In the genomic region with DNA sequence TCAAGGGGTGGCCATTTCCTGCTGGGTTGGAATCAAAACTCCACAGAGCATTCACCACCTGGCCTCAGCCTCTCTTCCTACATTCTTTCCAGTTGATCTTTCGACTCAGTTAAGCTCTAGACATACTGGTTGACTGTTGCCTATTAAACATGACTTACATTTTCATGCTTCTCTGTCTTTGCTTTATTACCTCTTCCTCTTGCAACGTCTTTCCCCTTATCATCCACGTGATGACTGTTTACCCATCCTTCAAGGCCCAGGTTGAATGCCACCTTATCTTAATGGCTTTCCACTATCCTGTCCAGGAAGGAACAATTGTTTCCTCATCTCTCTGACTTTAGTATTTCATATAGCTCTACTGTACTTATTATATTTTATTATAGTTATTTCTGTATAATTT, we compare ENCODE assay signal across 21 cellular contexts. TPM values are rescaled to one million over a fixed set of nuclear protein-coding genes. Genes with fewer than 3 reads are reported as not detected.
DNase-seq lines count a peak whose midpoint lies in the region; ATAC-seq, FAIRE-seq and TF ChIP-seq lines count a peak whose summit lies in the region.
"Had no signal": no experiment of that assay in that cellular context is flagged by ENCODE, and none has a peak within 500 bp of the region (broad histone marks: within the 10 kb centered on the region; RNA-seq: fewer than 3 reads in every experiment).

No MANE protein-coding gene starts in this region.

- H3K4me3 ChIP-seq in hepatocyte, result no peak overlapping the region
- no peak overlapping the region for H3K4me3 ChIP-seq in mucosa of descending colon
- no peak overlapping the region for H3K4me3 ChIP-seq in uterus
- no peak overlapping the region for H3K4me3 ChIP-seq in gastrocnemius medialis

- H3K4me2 ChIP-seq in hepatocyte, result no peak overlapping the region

- no peaks in the 10 kb centered on the region for H3K79me2 ChIP-seq in hepatocyte

- peaks cover 2% of the 10 kb centered on the region for H4K20me1 ChIP-seq in hepatocyte (ENCODE audit: insufficient read depth, poor library complexity, severe bottlenecking)

- TF ChIP-seq POLR2A in uterus (IDR thresholded peaks at IDR 0.05) (no peak), gastrocnemius medialis (IDR thresholded peaks at IDR 0.05) (no peak)

- FAIRE-seq in HTR-8/SVneo (lab: Jason Lieb, UNC), result peak; percentile 90
- FAIRE-seq: A204.1, G401.6, GM12891 had no signal

- no peak for TF ChIP-seq CTCF in hepatocyte (IDR thresholded peaks at IDR 0.05; ENCODE audit: poor library complexity)
- no peak for TF ChIP-seq CTCF in mucosa of descending colon (IDR thresholded peaks at IDR 0.05)
- TF ChIP-seq CTCF in uterus (IDR thresholded peaks at IDR 0.05), result no peak
- TF ChIP-seq CTCF in gastrocnemius medialis (IDR thresholded peaks at IDR 0.05 in 4 of 5, conservative IDR thresholded peaks at IDR 0.05 in 1 of 5), result no peak

- H3K4me1 ChIP-seq in hepatocyte (ENCODE audit: insufficient read depth), result peaks cover 6% of the 10 kb centered on the region
- peaks cover 6% of the 10 kb centered on the region for H3K4me1 ChIP-seq in mucosa of descending colon (ENCODE audit: low read depth)
- no peaks in the 10 kb centered on the region for H3K4me1 ChIP-seq in uterus
- H3K4me1 ChIP-seq in gastrocnemius medialis, result no peaks in the 10 kb centered on the region
- H3K4me1 ChIP-seq: BE2C had no signal

- DNase-seq in HTR-8/SVneo (ENCODE audit: insufficient read length, low spot score) (no peak), amniotic epithelial cell (ENCODE audit: low read depth) (peak; percentile 58), hepatocyte (ENCODE audit: low spot score) (peak; percentile 49), mucosa of descending colon (peak in 1 of 3 donors; percentile 22), uterus (no peak), left cardiac atrium (no peak), gastrocnemius medialis (no peak), occipital lobe (lab: John Stamatoyannopoulos, UW) (no peak)
- DNase-seq: ACHN; BE2C; C1 segment of cervical spinal cord; CD4-positive, CD25-positive, alpha-beta regulatory T cell; CD8-positive, alpha-beta memory T cell; COR-L47; GOT3; H7; HFFc6 had no signal

- 53% methylated on average over 3 of the region's 3 CpGs for whole genome bisulfite sequencing in hepatocyte (ENCODE audit: low lambda C conversion rate, missing lambda C conversion rate)

- ATAC-seq in mucosa of descending colon (peak; percentile 97), left cardiac atrium (no peak), gastrocnemius medialis (no peak)
- ATAC-seq: HCT116 had no signal

- H3K9me3 ChIP-seq in hepatocyte (ENCODE audit: low read depth), result no peaks in the 10 kb centered on the region
- H3K9me3 ChIP-seq in mucosa of descending colon, result no peaks in the 10 kb centered on the region
- H3K9me3 ChIP-seq in uterus, result no peaks in the 10 kb centered on the region
- H3K9me3 ChIP-seq in gastrocnemius medialis, result no peaks in the 10 kb centered on the region
- H3K9me3 ChIP-seq: BE2C had no signal

- H3K9me2 ChIP-seq in hepatocyte (replicated peaks; ENCODE audit: insufficient read depth), result no peaks in the 10 kb centered on the region

- peak overlapping the region; percentile 43 for H2AFZ ChIP-seq in hepatocyte

- no peaks in the 10 kb centered on the region for H3K27me3 ChIP-seq in hepatocyte
- H3K27me3 ChIP-seq in uterus, result no peaks in the 10 kb centered on the region
- no peaks in the 10 kb centered on the region for H3K27me3 ChIP-seq in gastrocnemius medialis
- H3K27me3 ChIP-seq: BE2C had no signal

- H3K36me3 ChIP-seq in hepatocyte (replicated peaks; ENCODE audit: insufficient read depth, low read depth) (no peaks in the 10 kb centered on the region), mucosa of descending colon (ENCODE audit: low read depth) (no peaks in the 10 kb centered on the region), uterus (no peaks in the 10 kb centered on the region), gastrocnemius medialis (no peaks in the 10 kb centered on the region)
- H3K36me3 ChIP-seq: BE2C had no signal

- H3K27ac ChIP-seq in hepatocyte (peak overlapping the region; percentile 93), uterus (no peak overlapping the region), gastrocnemius medialis (no peak overlapping the region)

- intact Hi-C loops in mucosa of descending colon (cut with DNase I, micrococcal nuclease) (no loop called here), uterus (cut with DNase I; ENCODE audit: low total_unique reads) (no loop called here), left cardiac atrium (cut with DNase I) (no loop called here), gastrocnemius medialis (cut with DNase I; ENCODE audit: low total_unique reads) (no loop called here)

- in situ Hi-C loops in gastrocnemius medialis (cut with MboI; ENCODE audit: low sequenced_read_pairs in 4 of 4), result no loop called here

RNA-seq across cellular contexts. Expression of a gene that starts 24.4 kb away (rescaled TPM):
- total RNA-seq in hepatocyte, result not detected in 2 replicates
- not detected in 2 replicates for polyA plus RNA-seq in hepatocyte
- 1 to 10 TPM in 1 of 3 donors, under 1 TPM in 2; 0.09 to 1.6 (median 0.60) TPM for total RNA-seq in mucosa of descending colon
- total RNA-seq in uterus, result under 1 TPM in 1 of 4 donors, not detected in 3; 0.41 TPM
- not detected for total RNA-seq in left cardiac atrium
- not detected for total RNA-seq in gastrocnemius medialis
- total RNA-seq in occipital lobe, result 3.3 TPM
- total RNA-seq: CD8-positive, alpha-beta memory T cell; H7; HFFc6 had no signal
- polyA plus RNA-seq: CD4-positive, CD25-positive, alpha-beta regulatory T cell; CD8-positive, alpha-beta memory T cell had no signal

Comparison
In these comparisons a context has a peak if more than half of its experiments do, and no peak if none do; other contexts are left out.
1. DNase-seq: peak in amniotic epithelial cell (single experiment) and hepatocyte (single experiment); none in HTR-8/SVneo (single experiment), uterus (0 of 2), left cardiac atrium (single experiment), gastrocnemius medialis (0 of 2) and occipital lobe (single experiment).